28 cellular contexts compared by ENCODE assay signal in genomic region chr2:199999166-199999565, GRCh38.
"Had no signal": no experiment of that assay in that cellular context is flagged by ENCODE, and none has a peak within 500 bp of the region (broad histone marks: within the 10 kb centered on the region; RNA-seq: fewer than 3 reads in every experiment).

No MANE protein-coding gene starts in this region.

- H3K27me3 Mint-ChIP-seq: activated CD8-positive, alpha-beta T cell treated with anti-CD3 and anti-CD28 coated beads for 36 hours had no signal

- H3K4me1 ChIP-seq: body of pancreas, colonic mucosa, gastroesophageal sphincter had no signal

- H3K27ac ChIP-seq: body of pancreas, cardiac muscle cell, colonic mucosa, gastroesophageal sphincter, WERI-Rb-1 had no signal

- DNase-seq: activated B cell treated with CpG ODN at 0.5 μM for 24 hours; activated CD4-positive, alpha-beta T cell treated with anti-CD3 and anti-CD28 coated beads for 48 hours; activated CD4-positive, alpha-beta T cell treated with anti-CD3 and anti-CD28 coated beads, Interleukin-2, amount 50 U/mL, for 1 hour; activated CD4-positive, alpha-beta T cell treated with anti-CD3 and anti-CD28 coated beads, Interleukin-2, amount 50 U/mL, for 48 hours; activated CD8-positive, alpha-beta memory T cell treated with anti-CD3 and anti-CD28 coated beads for 24 hours; activated CD8-positive, alpha-beta T cell treated with anti-CD3 and anti-CD28 coated beads for 36 hours; activated effector memory CD4-positive, alpha-beta T cell treated with Interleukin-2 at 50 U/mL for 16 hours; activated gamma-delta T cell treated with Interleukin-2 at 50 U/mL for 16 hours; activated naive CD4-positive, alpha-beta T cell treated with anti-CD3 and anti-CD28 coated beads, Interleukin-2, amount 50 U/mL, for 16 hours; activated naive CD4-positive, alpha-beta T cell treated with Interleukin-2 at 50 U/mL for 16 hours; activated T-cell treated with anti-CD3 and anti-CD28 coated beads, Interleukin-2, amount 50 U/mL, for 4 hours; amygdala; aorta; body of pancreas; central memory CD4-positive, alpha-beta T cell; cerebellar nuclear complex; colonic mucosa; effector CD8-positive, alpha-beta T cell; foreskin melanocyte; hippocampal formation; T-helper 17 cell; T1000; WERI-Rb-1 had no signal

- H3K27ac Mint-ChIP-seq: activated B cell treated with CpG ODN at 0.5 μM for 24 hours; activated CD8-positive, alpha-beta T cell treated with anti-CD3 and anti-CD28 coated beads for 36 hours; activated naive CD8-positive, alpha-beta T cell; activated T-helper 17 cell treated with anti-CD3 and anti-CD28 coated beads, Interleukin-2, amount 50 U/mL, for 72 hours; T-helper 17 cell; T-helper 2 cell treated with Interferon-gamma antibody and Interleukin-4, amounts not matched to agents 5 μg/mL and 100 μg/mL, for 36 hours had no signal

- H3K4me3 ChIP-seq: body of pancreas, cardiac muscle cell, colonic mucosa, gastroesophageal sphincter had no signal

- H3K9me3 ChIP-seq: body of pancreas, colonic mucosa, gastroesophageal sphincter had no signal

- H3K27me3 ChIP-seq: body of pancreas, cardiac muscle cell, colonic mucosa, gastroesophageal sphincter had no signal

- H3K9me3 Mint-ChIP-seq: activated B cell treated with CpG ODN at 0.5 μM for 24 hours; activated CD8-positive, alpha-beta T cell treated with anti-CD3 and anti-CD28 coated beads for 36 hours; activated T-cell treated with anti-CD3 and anti-CD28 coated beads, Interleukin-2, amount 50 U/mL, for 4 hours; activated T-helper 17 cell treated with anti-CD3 and anti-CD28 coated beads, Interleukin-2, amount 50 U/mL, for 72 hours; T-helper 2 cell treated with Interferon-gamma antibody and Interleukin-4, amounts not matched to agents 5 μg/mL and 100 μg/mL, for 36 hours had no signal

- H3K4me1 Mint-ChIP-seq: activated B cell treated with CpG ODN at 0.5 μM for 24 hours; activated T-helper 17 cell treated with anti-CD3 and anti-CD28 coated beads, Interleukin-2, amount 50 U/mL, for 72 hours; T-helper 17 cell had no signal

- H3K4me3 Mint-ChIP-seq: activated B cell treated with CpG ODN at 0.5 μM for 24 hours; activated CD8-positive, alpha-beta T cell treated with anti-CD3 and anti-CD28 coated beads for 36 hours; activated naive CD8-positive, alpha-beta T cell; activated T-cell treated with anti-CD3 and anti-CD28 coated beads, Interleukin-2, amount 50 U/mL, for 4 hours; activated T-helper 17 cell treated with anti-CD3 and anti-CD28 coated beads, Interleukin-2, amount 50 U/mL, for 72 hours; T-helper 17 cell; T-helper 2 cell treated with Interferon-gamma antibody and Interleukin-4, amounts not matched to agents 5 μg/mL and 100 μg/mL, for 36 hours had no signal

- H3K36me3 Mint-ChIP-seq: activated naive CD8-positive, alpha-beta T cell had no signal

- H3K36me3 ChIP-seq: cardiac muscle cell, colonic mucosa, gastroesophageal sphincter, WERI-Rb-1 had no signal
